ENCODE assay signal across 26 cellular contexts in the genomic region with DNA sequence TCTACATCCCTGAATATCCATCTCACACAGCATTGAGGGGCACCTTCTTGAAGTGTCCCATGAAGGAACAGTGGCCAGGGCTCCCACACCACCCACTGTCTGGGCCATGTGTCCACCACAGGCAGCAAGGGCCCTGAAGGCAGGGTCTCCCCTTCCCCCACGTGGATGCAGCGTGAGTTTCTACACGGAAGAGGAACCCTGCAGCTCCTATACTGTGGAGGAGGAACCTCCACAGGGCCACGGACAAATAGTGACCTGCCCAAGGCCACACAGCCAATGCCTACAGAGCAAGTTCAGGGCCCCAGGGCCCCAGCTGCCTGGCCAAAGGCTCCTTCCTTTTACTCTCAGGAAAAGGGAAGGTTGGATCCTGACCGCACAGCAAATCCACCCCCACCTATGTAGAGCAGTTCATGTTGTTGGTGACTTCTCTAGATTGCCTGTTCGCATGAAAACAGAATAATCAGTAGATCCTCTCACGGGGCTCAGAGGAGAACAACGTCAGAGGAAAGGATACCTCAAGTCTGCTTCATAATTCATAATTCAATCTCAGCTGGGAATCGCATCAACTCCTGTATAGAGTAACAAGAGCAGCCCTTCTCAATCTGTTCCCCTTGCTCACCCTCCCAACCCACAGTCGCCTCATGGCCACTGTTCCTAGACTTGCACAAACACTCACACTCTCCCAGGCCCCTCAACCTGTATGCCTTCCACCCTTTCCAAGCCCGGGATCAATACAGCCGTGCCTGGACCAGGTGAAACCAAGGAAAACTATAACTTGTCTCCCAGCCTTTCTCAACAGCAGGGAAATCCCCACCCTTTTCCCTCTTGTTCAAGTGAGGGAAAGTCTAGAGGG. TPM values are rescaled to one million over a fixed set of nuclear protein-coding genes. Genes with fewer than 3 reads are reported as not detected.
DNase-seq lines count a peak whose midpoint lies in the region; ATAC-seq and TF ChIP-seq lines count a peak whose summit lies in the region.
"Had no signal": no experiment of that assay in that cellular context is flagged by ENCODE, and none has a peak within 500 bp of the region (broad histone marks: within the 10 kb centered on the region; RNA-seq: fewer than 3 reads in every experiment).

No MANE protein-coding gene starts in this region.

- H3K9ac ChIP-seq in IMR-90 (ENCODE audit: low read depth, low read length): no peak overlapping the region

- in situ Hi-C loops in IMR-90 (cut with MboI; ENCODE audit: low sequenced_read_pairs): no loop called here

- no peak overlapping the region for H2AK5ac ChIP-seq in IMR-90 (ENCODE audit: low read depth, low read length)

- POLR2A ChIA-PET in IMR-90 (lab: Charles Lee; ENCODE audit: unreplicated experiment): no interaction called here

- H2BK15ac ChIP-seq in IMR-90 (ENCODE audit: low read depth, low read length): no peak overlapping the region

- no peak overlapping the region for H3K14ac ChIP-seq in IMR-90 (replicated peaks; ENCODE audit: low read depth, low read length)

- H3K18ac ChIP-seq in IMR-90 (ENCODE audit: low read depth, low read length): no peak overlapping the region

- H3K56ac ChIP-seq in IMR-90 (ENCODE audit: extremely low read depth, insufficient read depth, low read length): no peak overlapping the region

- H2BK120ac ChIP-seq in IMR-90 (ENCODE audit: low read depth, low read length): no peak overlapping the region

- H3K4me3 Mint-ChIP-seq in activated T-cell treated with anti-CD3 and anti-CD28 coated beads, Interleukin-2, amount 50 U/mL, for 4 hours: peak overlapping the region; percentile 70
- no peak overlapping the region for H3K4me3 Mint-ChIP-seq in activated T-cell treated with anti-CD3 and anti-CD28 coated beads, Interleukin-2, amount 50 U/mL, for 24 hours
- H3K4me3 Mint-ChIP-seq: GM23338, nephron had no signal

- H2AK9ac ChIP-seq in IMR-90 (replicated peaks; ENCODE audit: low read depth, low read length, poor library complexity): peak overlapping the region; percentile 18

- H2AFZ ChIP-seq in IMR-90 (replicated peaks; ENCODE audit: low read length, poor library complexity): no peak overlapping the region
- H2AFZ ChIP-seq: GM23338, PC-9 had no signal

- H4K20me1 ChIP-seq in IMR-90 (ENCODE audit: insufficient read depth, low read length): no peaks in the 10 kb centered on the region; the same call in 1 of the 2 replicates

- H3K9me1 ChIP-seq in IMR-90 (ENCODE audit: insufficient read depth, low read length): no peaks in the 10 kb centered on the region

- intact Hi-C loops in IMR-90 (cut with micrococcal nuclease) (no loop called here), spleen (cut with DNase I; ENCODE audit: low total_unique reads) (no loop called here), dorsolateral prefrontal cortex (cut with DNase I) (no loop called here)

- H3K27me3 ChIP-seq in IMR-90 (ENCODE audit: control insufficient read depth, insufficient read depth, low read length) (peaks cover 10% of the 10 kb centered on the region), spleen (replicated peaks in 1 of 7) (peaks cover 0 to 16% (median 0%) of the 10 kb centered on the region in 7 donors), dorsolateral prefrontal cortex (peaks cover 0 to 4% (median 0%) of the 10 kb centered on the region in 45 donors)
- H3K27me3 ChIP-seq: sigmoid colon had no signal

- no peak overlapping the region for H3K27ac Mint-ChIP-seq in activated T-cell treated with anti-CD3 and anti-CD28 coated beads, Interleukin-2, amount 50 U/mL, for 24 hours
- H3K27ac Mint-ChIP-seq: GM23338, nephron had no signal

- TF ChIP-seq CTCF in IMR-90 (conservative IDR thresholded peaks at IDR 0.05; ENCODE audit: low read depth, low read length) (no peak), spleen (IDR thresholded peaks at IDR 0.05 in 8 of 11, conservative IDR thresholded peaks at IDR 0.05 in 3 of 11) (no peak), dorsolateral prefrontal cortex (IDR thresholded peaks at IDR 0.05 in 54 of 56, conservative IDR thresholded peaks at IDR 0.05 in 2 of 56; ENCODE audit: low read depth in 1 of 56, partially characterized antibody in 56 of 56) (no peak)

- TF ChIP-seq RAD21 in IMR-90 (IDR thresholded peaks at IDR 0.05; ENCODE audit: low read length): no peak

- no peak for ATAC-seq in activated T-cell treated with anti-CD3 and anti-CD28 coated beads, Interleukin-2, amount 50 U/mL, for 4 hours
- ATAC-seq in IMR-90 (ENCODE audit: low read depth): no peak
- no peak for ATAC-seq in HG03460 (IDR thresholded peaks at IDR 0.05; ENCODE audit: unreplicated experiment)
- ATAC-seq: GM23338, left colon had no signal

- dilution Hi-C loops in IMR-90 (cut with HindIII; ENCODE audit: low sequenced_read_pairs, unreplicated experiment): no loop called here

- no peak overlapping the region for H2BK5ac ChIP-seq in IMR-90 (ENCODE audit: low read depth, low read length, poor library complexity, severe bottlenecking)

- H3K4me2 ChIP-seq in IMR-90 (ENCODE audit: low read depth, low read length): no peak overlapping the region
- H3K4me2 ChIP-seq: GM23338, PC-9 had no signal

- CTCF ChIA-PET in IMR-90 (lab: Yijun Ruan, JAX): no interaction called here

- H3K23ac ChIP-seq in IMR-90 (ENCODE audit: low read depth, low read length): no peak overlapping the region

- H3K4ac ChIP-seq in IMR-90 (ENCODE audit: low read depth, low read length): no peak overlapping the region

- H4K8ac ChIP-seq in IMR-90 (ENCODE audit: low read depth in 2 of 2, low read length in 2 of 2): no peak overlapping the region

- BruUV-seq in IMR-90 (replicated peaks; lab: Mats Ljungman, UMichigan): no TSS peak

- TF ChIP-seq POLR2A in IMR-90 (IDR thresholded peaks at IDR 0.05; ENCODE audit: low read depth, low read length) (no peak), spleen (IDR thresholded peaks at IDR 0.05) (no peak)

- no peak overlapping the region for H4K5ac ChIP-seq in IMR-90 (ENCODE audit: low read depth, low read length)

- WGBS in IMR-90 (ENCODE audit: extremely low coverage in 2 of 2, insufficient read length in 1 of 2), 2 experiments: 51% methylated on average over 4 of the region's 12 CpGs; no CpG with 5 or more reads in 1 of the 2 experiments
- 62 to 83% (median 79%) methylated on average over 8 to 12 of the region's 12 CpGs for WGBS in spleen, 5 donors

- H3K36me3 ChIP-seq in IMR-90 (ENCODE audit: control insufficient read depth, insufficient read depth, low read length) (no peaks in the 10 kb centered on the region), spleen (no peaks in the 10 kb centered on the region)
- H3K36me3 ChIP-seq: sigmoid colon had no signal

- no peak for DNase-seq in activated T-cell treated with anti-CD3 and anti-CD28 coated beads, Interleukin-2, amount 50 U/mL, for 4 hours
- no peak for DNase-seq in activated T-cell treated with anti-CD3 and anti-CD28 coated beads, Interleukin-2, amount 50 U/mL, for 24 hours
- DNase-seq in IMR-90: no peak
- DNase-seq in ecto neural progenitor cell (ENCODE audit: low spot score): peak; percentile 28
- DNase-seq in spleen: peak; percentile 65
- no peak for DNase-seq in NCI-H1092 treated with DMSO at 0.1 percent for 48 hours (lab: John Stamatoyannopoulos, UW)
- no peak for DNase-seq in dorsolateral prefrontal cortex
- DNase-seq: activated CD4-positive, alpha-beta T cell treated with anti-CD3 and anti-CD28 coated beads, Interleukin-2, amount 50 U/mL, for 48 hours; amniotic stem cell; C1 segment of cervical spinal cord; dermis blood vessel endothelial cell; DMS 273 treated with DMSO at 0.1 percent for 48 hours; left colon; mesendoderm; NCI-H1105 treated with DMSO at 0.1 percent for 48 hours; NCI-H2081; NCI-H446; PC-9; SIG-M5; sigmoid colon had no signal

- H3K27me3 Mint-ChIP-seq in activated T-cell treated with anti-CD3 and anti-CD28 coated beads, Interleukin-2, amount 50 U/mL, for 4 hours (ENCODE audit: low read depth): no peaks in the 10 kb centered on the region
- H3K27me3 Mint-ChIP-seq in activated T-cell treated with anti-CD3 and anti-CD28 coated beads, Interleukin-2, amount 50 U/mL, for 24 hours: no peaks in the 10 kb centered on the region

- H3K4me3 ChIP-seq in IMR-90 (ENCODE audit: insufficient read depth, low read depth, low read length) (no peak overlapping the region), spleen (no peak overlapping the region), dorsolateral prefrontal cortex (no peak overlapping the region)
- H3K4me3 ChIP-seq: GM23338, PC-9, sigmoid colon had no signal

- peaks cover 79% of the 10 kb centered on the region for H3K4me1 Mint-ChIP-seq in activated T-cell treated with anti-CD3 and anti-CD28 coated beads, Interleukin-2, amount 50 U/mL, for 4 hours (ENCODE audit: low read depth)
- peaks cover 60% of the 10 kb centered on the region for H3K4me1 Mint-ChIP-seq in activated T-cell treated with anti-CD3 and anti-CD28 coated beads, Interleukin-2, amount 50 U/mL, for 24 hours (ENCODE audit: low read depth)
- H3K4me1 Mint-ChIP-seq: nephron had no signal

- no peaks in the 10 kb centered on the region for H3K9me3 Mint-ChIP-seq in activated T-cell treated with anti-CD3 and anti-CD28 coated beads, Interleukin-2, amount 50 U/mL, for 4 hours
- no peaks in the 10 kb centered on the region for H3K9me3 Mint-ChIP-seq in activated T-cell treated with anti-CD3 and anti-CD28 coated beads, Interleukin-2, amount 50 U/mL, for 24 hours
- H3K9me3 Mint-ChIP-seq: GM23338, nephron had no signal

- no peak overlapping the region for H4K91ac ChIP-seq in IMR-90 (ENCODE audit: insufficient read depth, low read depth, low read length)

- H3K4me1 ChIP-seq in IMR-90 (ENCODE audit: control insufficient read depth, insufficient read depth, low read length) (no peaks in the 10 kb centered on the region), spleen (peaks cover 0 to 8% (median 0%) of the 10 kb centered on the region in 6 donors)

- no peak overlapping the region for H2BK20ac ChIP-seq in IMR-90 (ENCODE audit: low read depth, low read length)

- H3K36me3 Mint-ChIP-seq in activated T-cell treated with anti-CD3 and anti-CD28 coated beads, Interleukin-2, amount 50 U/mL, for 4 hours (ENCODE audit: insufficient read depth): no peaks in the 10 kb centered on the region
- H3K36me3 Mint-ChIP-seq in activated T-cell treated with anti-CD3 and anti-CD28 coated beads, Interleukin-2, amount 50 U/mL, for 24 hours (ENCODE audit: low read depth): no peaks in the 10 kb centered on the region

- H3K9me3 ChIP-seq in IMR-90 (ENCODE audit: control insufficient read depth, insufficient read depth, low read length) (no peaks in the 10 kb centered on the region), spleen (no peaks in the 10 kb centered on the region)
- H3K9me3 ChIP-seq: sigmoid colon had no signal

- H3K27ac ChIP-seq in IMR-90 (ENCODE audit: insufficient read depth, low read length): no peak overlapping the region
- no peak overlapping the region for H3K27ac ChIP-seq in spleen
- H3K27ac ChIP-seq in dorsolateral prefrontal cortex: no peak overlapping the region
- H3K27ac ChIP-seq: PC-9, sigmoid colon had no signal

- H3K79me1 ChIP-seq in IMR-90 (ENCODE audit: low read depth in 1 of 2, low read length in 2 of 2): no peaks in the 10 kb centered on the region

RNA-seq across cellular contexts. Expression of gene KRT73, which starts 11.1 kb away (rescaled TPM):
- total RNA-seq in activated T-cell treated with anti-CD3 and anti-CD28 coated beads, Interleukin-2, amount 50 U/mL, for 4 hours: under 1 TPM; 0.16 to 0.23 (median 0.22) TPM
- total RNA-seq in IMR-90 (2012; rRNA removed): not detected in 2 replicates
- polyA plus RNA-seq in IMR-90 (2012; rRNA removed): not detected in 2 replicates
- not detected in 2 replicates for polyA plus RNA-seq in IMR-90 (2012; cell fraction: cytosol; rRNA removed)
- not detected in 2 replicates for polyA plus RNA-seq in IMR-90 (2012; cell fraction: nucleus; rRNA removed; ENCODE audit: low replicate concordance)
- 1 to 10 TPM in 3 of 7 donors, under 1 TPM in 4; 0.13 to 1.4 (median 0.59) TPM for total RNA-seq in spleen
- under 1 TPM; 0.04 to 0.20 (median 0.16) TPM for polyA plus RNA-seq in spleen
- total RNA-seq in dorsolateral prefrontal cortex: under 1 TPM in 2 of 120 experiments, not detected in 118; 0.20 to 0.22 TPM
- total RNA-seq: dermis blood vessel endothelial cell, GM23338, left colon, PC-9, posterior vena cava, sigmoid colon, subcutaneous adipose tissue had no signal
- polyA plus RNA-seq: GM23338, urinary bladder had no signal

RNA-seq across cellular contexts. Expression of gene KRT2, which starts 22.5 kb away (rescaled TPM):
- total RNA-seq in activated T-cell treated with anti-CD3 and anti-CD28 coated beads, Interleukin-2, amount 50 U/mL, for 4 hours: not detected
- total RNA-seq in IMR-90 (2012; rRNA removed) (not detected in 2 replicates), spleen (under 1 TPM in 3 of 7 donors, not detected in 4; 0.13 to 0.52 (median 0.26) TPM), dorsolateral prefrontal cortex (under 1 TPM in 2 of 120 experiments, not detected in 118; 0.20 to 0.48 TPM)
- polyA plus RNA-seq in IMR-90 (2012; rRNA removed) (not detected in 2 replicates), spleen (under 1 TPM; 0.07 to 0.45 (median 0.42) TPM)
- not detected in 2 replicates for polyA plus RNA-seq in IMR-90 (2012; cell fraction: cytosol; rRNA removed)
- not detected in 2 replicates for polyA plus RNA-seq in IMR-90 (2012; cell fraction: nucleus; rRNA removed; ENCODE audit: low replicate concordance)
- total RNA-seq: dermis blood vessel endothelial cell, GM23338, left colon, PC-9, posterior vena cava, sigmoid colon, subcutaneous adipose tissue, urinary bladder had no signal
- polyA plus RNA-seq: GM23338, urinary bladder had no signal

RNA-seq across cellular contexts. Expression of gene KRT72, which starts 28.2 kb away (rescaled TPM):
- total RNA-seq in activated T-cell treated with anti-CD3 and anti-CD28 coated beads, Interleukin-2, amount 50 U/mL, for 4 hours: under 1 TPM; 0.11 to 0.38 (median 0.20) TPM
- total RNA-seq in IMR-90 (2012; rRNA removed): not detected in 2 replicates
- polyA plus RNA-seq in IMR-90 (2012; rRNA removed): not detected in 2 replicates
- polyA plus RNA-seq in IMR-90 (2012; cell fraction: cytosol; rRNA removed): not detected in 2 replicates
- polyA plus RNA-seq in IMR-90 (2012; cell fraction: nucleus; rRNA removed; ENCODE audit: low replicate concordance): not detected in 2 replicates
- total RNA-seq in spleen: 1 to 10 TPM in 2 of 7 donors, under 1 TPM in 4, not detected in 1; 0.52 to 2.2 (median 0.78) TPM
- 1 to 10 TPM in 2 of 3 donors, under 1 TPM in 1; 0.86 to 1.7 (median 1.4) TPM for polyA plus RNA-seq in spleen
- under 1 TPM in 1 of 120 experiments, not detected in 119; 0.26 TPM for total RNA-seq in dorsolateral prefrontal cortex
- total RNA-seq: dermis blood vessel endothelial cell, GM23338, left colon, PC-9, posterior vena cava, sigmoid colon, subcutaneous adipose tissue, urinary bladder had no signal
- polyA plus RNA-seq: GM23338, urinary bladder had no signal

RNA-seq across cellular contexts. Expression of gene KRT1, which starts 50.7 kb away (rescaled TPM):
- under 1 TPM in 1 of 3 donors, not detected in 2; 0.37 TPM for total RNA-seq in activated T-cell treated with anti-CD3 and anti-CD28 coated beads, Interleukin-2, amount 50 U/mL, for 4 hours
- total RNA-seq in IMR-90 (2012; rRNA removed) (not detected in 2 replicates), spleen (1 to 10 TPM in 2 of 7 donors, under 1 TPM in 3, not detected in 2; 0.58 to 2.4 (median 0.68) TPM), dorsolateral prefrontal cortex (1 to 10 TPM in 1 of 120 experiments, under 1 TPM in 11, not detected in 108; 0.16 to 1.0 (median 0.22) TPM)
- polyA plus RNA-seq in IMR-90 (2012; rRNA removed) (not detected in 2 replicates), spleen (under 1 TPM in 1 of 3 donors, not detected in 2; 0.05 TPM)
- not detected in 2 replicates for polyA plus RNA-seq in IMR-90 (2012; cell fraction: cytosol; rRNA removed)
- polyA plus RNA-seq in IMR-90 (2012; cell fraction: nucleus; rRNA removed; ENCODE audit: low replicate concordance): not detected in 2 replicates
- total RNA-seq: dermis blood vessel endothelial cell, GM23338, left colon, PC-9, sigmoid colon had no signal
- polyA plus RNA-seq: GM23338, sigmoid colon, urinary bladder had no signal

RNA-seq across cellular contexts. Expression of gene KRT74, which starts 55.8 kb away (rescaled TPM):
- not detected for total RNA-seq in activated T-cell treated with anti-CD3 and anti-CD28 coated beads, Interleukin-2, amount 50 U/mL, for 4 hours
- total RNA-seq in IMR-90 (2012; rRNA removed) (not detected in 2 replicates), spleen (not detected), dorsolateral prefrontal cortex (not detected)
- polyA plus RNA-seq in IMR-90 (2012; rRNA removed) (not detected in 2 replicates), spleen (not detected)
- polyA plus RNA-seq in IMR-90 (2012; cell fraction: cytosol; rRNA removed): not detected in 2 replicates
- not detected in 2 replicates for polyA plus RNA-seq in IMR-90 (2012; cell fraction: nucleus; rRNA removed; ENCODE audit: low replicate concordance)
- total RNA-seq: dermis blood vessel endothelial cell, GM23338, left colon, PC-9, posterior vena cava, sigmoid colon, subcutaneous adipose tissue, urinary bladder had no signal
- polyA plus RNA-seq: GM23338, sigmoid colon, urinary bladder had no signal

Comparison
In these comparisons a context has a peak if more than half of its experiments do, and no peak if none do; other contexts are left out.
1. DNase-seq: peak in ecto neural progenitor cell (single experiment) and spleen (single experiment); none in activated T-cell treated with anti-CD3 and anti-CD28 coated beads, Interleukin-2, amount 50 U/mL, for 4 hours (single experiment), activated T-cell treated with anti-CD3 and anti-CD28 coated beads, Interleukin-2, amount 50 U/mL, for 24 hours (single experiment), IMR-90 (single experiment), NCI-H1092 treated with DMSO at 0.1 percent for 48 hours (single experiment) and dorsolateral prefrontal cortex (0 of 10).